8 cellular contexts compared by ENCODE assay signal in genomic region chr1:157994704-157995540, GRCh38. TPM values are rescaled to one million over a fixed set of nuclear protein-coding genes. Genes with fewer than 3 reads are reported as not detected.
DNase-seq lines count a peak whose midpoint lies in the region; ATAC-seq and TF ChIP-seq lines count a peak whose summit lies in the region.

No MANE protein-coding gene starts in this region.

- H3K36me3 Mint-ChIP-seq in endodermal cell (ENCODE audit: low read depth): no peaks in the 10 kb centered on the region
- no peaks in the 10 kb centered on the region for H3K36me3 Mint-ChIP-seq in activated CD8-positive, alpha-beta memory T cell treated with anti-CD3 and anti-CD28 coated beads, Interleukin-2, amount 10 ng/mL, durations not matched to agents 7 days and 5 days

- H3K9ac ChIP-seq in liver (ENCODE audit: low read depth in 1 of 2, low read length in 2 of 2) (no peak overlapping the region), endodermal cell (ENCODE audit: extremely low read depth, low read length, poor library complexity, severe bottlenecking) (peak overlapping the region; percentile 38)

- WGBS in liver: 65% methylated on average over 13 of the region's 13 CpGs
- 49% methylated on average over 7 of the region's 13 CpGs for WGBS in right lobe of liver (ENCODE audit: insufficient coverage, low coverage, low lambda C conversion rate, missing lambda C conversion rate)
- WGBS in endodermal cell (ENCODE audit: insufficient coverage in 1 of 2, insufficient read length in 1 of 2), 2 experiments: 47% methylated on average over 3 to 13 of the region's 13 CpGs

- H3K27ac ChIP-seq in liver (ENCODE audit: low read depth in 1 of 2, low read length in 2 of 2) (peak overlapping the region; percentile 13 to 33), right lobe of liver (no peak overlapping the region), endodermal cell (ENCODE audit: low read depth, low read length) (peak overlapping the region; percentile 75)

- no peak for TF ChIP-seq POLR2A in right lobe of liver (IDR thresholded peaks at IDR 0.05)

- peak overlapping the region; percentile 76 for H3K4me3 Mint-ChIP-seq in endodermal cell
- H3K4me3 Mint-ChIP-seq in activated CD8-positive, alpha-beta memory T cell treated with anti-CD3 and anti-CD28 coated beads, Interleukin-2, amount 10 ng/mL, durations not matched to agents 7 days and 5 days: no peak overlapping the region

- TF ChIP-seq RAD21 in liver (IDR thresholded peaks at IDR 0.05): no peak

- peak overlapping the region in 1 of 3 donors; percentile 59 for H3K4me3 ChIP-seq in liver (ENCODE audit: low read depth in 1 of 3, low read length in 3 of 3)
- H3K4me3 ChIP-seq in right lobe of liver: no peak overlapping the region
- H3K4me3 ChIP-seq in endodermal cell (ENCODE audit: low read length): peak overlapping the region; percentile 89

- CTCF ChIA-PET in activated CD8-positive, alpha-beta memory T cell treated with anti-CD3 and anti-CD28 coated beads, Interleukin-2, amount 10 ng/mL, durations not matched to agents 7 days and 5 days (lab: Charles Lee): no interaction called here

- H3K4me1 ChIP-seq in liver (ENCODE audit: control insufficient read depth in 4 of 4, insufficient read depth in 4 of 4, low read length in 3 of 4) (peaks cover 0 to 8% (median 4%) of the 10 kb centered on the region in 4 donors), right lobe of liver (peaks cover 0 to 6% (median 0%) of the 10 kb centered on the region in 4 donors), endodermal cell (ENCODE audit: control insufficient read depth, insufficient read depth, low read length) (peaks cover 7% of the 10 kb centered on the region)

- intact Hi-C loops in right lobe of liver (cut with DNase I): loop anchor here in 1 of 2 donors (5.0 to 10.0 kb wide), 2 partner anchors 92 to 120 kb away; no protein-coding TSS in a partner anchor

- no peaks in the 10 kb centered on the region for H3K9me3 Mint-ChIP-seq in endodermal cell
- no peaks in the 10 kb centered on the region for H3K9me3 Mint-ChIP-seq in activated CD8-positive, alpha-beta memory T cell treated with anti-CD3 and anti-CD28 coated beads, Interleukin-2, amount 10 ng/mL, durations not matched to agents 7 days and 5 days (ENCODE audit: low read depth)

- no peak overlapping the region for H3K27ac Mint-ChIP-seq in endodermal cell
- H3K27ac Mint-ChIP-seq in activated CD8-positive, alpha-beta memory T cell treated with anti-CD3 and anti-CD28 coated beads, Interleukin-2, amount 10 ng/mL, durations not matched to agents 7 days and 5 days: no peak overlapping the region

- H3K36me3 ChIP-seq in liver (ENCODE audit: control insufficient read depth in 4 of 4, insufficient read depth in 3 of 4, low read depth in 1 of 4, low read length in 3 of 4) (no peaks in the 10 kb centered on the region), right lobe of liver (no peaks in the 10 kb centered on the region), endodermal cell (ENCODE audit: control insufficient read depth, insufficient read depth, low read length) (peaks cover 3% of the 10 kb centered on the region)

- H3K9me3 ChIP-seq in liver (ENCODE audit: control insufficient read depth in 4 of 4, low read length in 3 of 4): no peaks in the 10 kb centered on the region
- H3K9me3 ChIP-seq in right lobe of liver: no peaks in the 10 kb centered on the region
- H3K9me3 ChIP-seq in endodermal cell (ENCODE audit: control insufficient read depth, low read length): no peaks in the 10 kb centered on the region

- peaks cover 15% of the 10 kb centered on the region for H3K4me1 Mint-ChIP-seq in endodermal cell
- no peaks in the 10 kb centered on the region for H3K4me1 Mint-ChIP-seq in activated CD8-positive, alpha-beta memory T cell treated with anti-CD3 and anti-CD28 coated beads, Interleukin-2, amount 10 ng/mL, durations not matched to agents 7 days and 5 days

- peaks cover 7% of the 10 kb centered on the region for H3K27me3 Mint-ChIP-seq in endodermal cell (ENCODE audit: insufficient read depth)
- H3K27me3 Mint-ChIP-seq in activated CD8-positive, alpha-beta memory T cell treated with anti-CD3 and anti-CD28 coated beads, Interleukin-2, amount 10 ng/mL, durations not matched to agents 7 days and 5 days: peaks cover 47% of the 10 kb centered on the region

- no peak for DNase-seq in right lobe of liver
- DNase-seq in endodermal cell: peak; percentile 57
- peak; percentile 34 for DNase-seq in myocyte (ENCODE audit: low read depth)
- DNase-seq in activated CD8-positive, alpha-beta memory T cell treated with anti-CD3 and anti-CD28 coated beads, Interleukin-2, amount 10 ng/mL, durations not matched to agents 7 days and 5 days: no peak
- DNase-seq in DMS53 (lab: John Stamatoyannopoulos, UW): no peak

- TF ChIP-seq CTCF in liver (IDR thresholded peaks at IDR 0.05; ENCODE audit: low read depth, low read length, missing input control) (no peak), right lobe of liver (IDR thresholded peaks at IDR 0.05) (no peak), endodermal cell (conservative IDR thresholded peaks at IDR 0.05) (no peak)

- ATAC-seq in right lobe of liver: no peak
- no peak for ATAC-seq in GM18511 (IDR thresholded peaks at IDR 0.05; ENCODE audit: unreplicated experiment)
- ATAC-seq in activated CD8-positive, alpha-beta memory T cell treated with anti-CD3 and anti-CD28 coated beads, Interleukin-2, amount 10 ng/mL, durations not matched to agents 7 days and 5 days: no peak
- no peak for ATAC-seq in GM19328 (IDR thresholded peaks at IDR 0.05; ENCODE audit: unreplicated experiment)

- H3K27me3 ChIP-seq in liver (ENCODE audit: control insufficient read depth in 4 of 4, insufficient read depth in 4 of 4, low read length in 3 of 4) (peaks cover 0 to 4% (median 1%) of the 10 kb centered on the region in 4 donors), right lobe of liver (peaks cover 0 to 3% of the 10 kb centered on the region in 2 donors), endodermal cell (ENCODE audit: control insufficient read depth, insufficient read depth, low read length, poor library complexity, severe bottlenecking) (no peaks in the 10 kb centered on the region)

TF ChIP-seq in liver, 16 proteins besides CTCF, POLR2A, EP300 and RAD21:
- TF ChIP-seq HNF4G (IDR thresholded peaks at IDR 0.05) (no peak), NR2F2 (IDR thresholded peaks at IDR 0.05) (no peak), ATF3 (IDR thresholded peaks at IDR 0.05) (no peak), YY1 (IDR thresholded peaks at IDR 0.05) (no peak), FOXA2 (IDR thresholded peaks at IDR 0.05) (no peak), HNF4A (conservative IDR thresholded peaks at IDR 0.05) (no peak), RXRA (IDR thresholded peaks at IDR 0.05) (no peak), ZBTB33 (IDR thresholded peaks at IDR 0.05) (no peak), FOXA1 (IDR thresholded peaks at IDR 0.05) (no peak)
TF ChIP-seq in liver: peak in this region for 0.

RNA-seq across cellular contexts. Expression of gene KIRREL1, which starts 1.5 kb away (rescaled TPM):
- total RNA-seq in liver: 1 to 10 TPM; 3.6 to 6.0 TPM
- polyA plus RNA-seq in liver: 1 to 10 TPM in 1 of 2 donors, under 1 TPM in 1; 0.82 to 2.6 TPM
- 1 to 10 TPM; 1.1 to 4.9 (median 2.9) TPM for total RNA-seq in right lobe of liver
- 10 to 100 TPM; 22.8 to 26.5 TPM for total RNA-seq in endodermal cell
- polyA plus RNA-seq in endodermal cell (2013, experiment 1 of 2): 44.2 TPM
- 47.7 TPM for polyA plus RNA-seq in endodermal cell (2013, experiment 2 of 2)
- 41.8 and 50.2 TPM in 2 replicates for total RNA-seq in myocyte
- polyA plus RNA-seq in myocyte (2012): 118 TPM
- total RNA-seq in activated CD8-positive, alpha-beta memory T cell treated with anti-CD3 and anti-CD28 coated beads, Interleukin-2, amount 10 ng/mL, durations not matched to agents 7 days and 5 days: not detected

Comparison
In these comparisons a context has a peak if more than half of its experiments do, and no peak if none do; other contexts are left out.
1. H3K27ac ChIP-seq: peak in liver (2 of 2) and endodermal cell (single experiment); none in right lobe of liver (0 of 3).
2. DNase-seq: peak in endodermal cell (single experiment) and myocyte (single experiment); none in right lobe of liver (0 of 3), activated CD8-positive, alpha-beta memory T cell treated with anti-CD3 and anti-CD28 coated beads, Interleukin-2, amount 10 ng/mL, durations not matched to agents 7 days and 5 days (single experiment) and DMS53 (single experiment).